In genomic region chr17:17401271-17401781, GRCh38 we compare ENCODE assay signal across 9 cellular contexts.
DNase-seq lines count a peak whose midpoint lies in the region; TF ChIP-seq lines count a peak whose summit lies in the region.
"Had no signal": no experiment of that assay in that cellular context is flagged by ENCODE, and none has a peak within 500 bp of the region (broad histone marks: within the 10 kb centered on the region; RNA-seq: fewer than 3 reads in every experiment).

No MANE protein-coding gene starts in this region.

- no peak overlapping the region for H3K4me3 Mint-ChIP-seq in endothelial cell (ENCODE audit: unreplicated experiment)
- H3K4me3 Mint-ChIP-seq: activated T-cell treated with anti-CD3 and anti-CD28 coated beads, Interleukin-2, amount 50 U/mL, for 72 hours had no signal

- H3K27ac Mint-ChIP-seq in endothelial cell (ENCODE audit: unreplicated experiment) = no peak overlapping the region
- H3K27ac Mint-ChIP-seq: activated T-cell treated with anti-CD3 and anti-CD28 coated beads, Interleukin-2, amount 50 U/mL, for 72 hours had no signal

- H3K36me3 Mint-ChIP-seq in endothelial cell (ENCODE audit: low read depth, unreplicated experiment) = no peaks in the 10 kb centered on the region

- DNase-seq in AG10803 (ENCODE audit: low read depth) = peak; percentile 33
- DNase-seq in SHP77 (lab: John Stamatoyannopoulos, UW) = peak; percentile 69 to 85
- DNase-seq in iPS-NIHi11 (ENCODE audit: low spot score) = peak; percentile 79
- DNase-seq in endothelial cell (ENCODE audit: low spot score) = no peak
- no peak for DNase-seq in activated CD4-positive, alpha-beta T cell treated with anti-CD3 and anti-CD28 coated beads for 1 hour
- no peak for DNase-seq in DMS114 treated with DMSO at 0.1 percent for 48 hours (lab: John Stamatoyannopoulos, UW; ENCODE audit: unreplicated experiment)
- DNase-seq in NCI-H1930 (lab: John Stamatoyannopoulos, UW) = no peak
- DNase-seq: activated T-cell treated with anti-CD3 and anti-CD28 coated beads, Interleukin-2, amount 50 U/mL, for 72 hours had no signal

- peaks cover 14% of the 10 kb centered on the region for H3K4me1 Mint-ChIP-seq in endothelial cell (ENCODE audit: unreplicated experiment)

- H3K9me3 Mint-ChIP-seq in endothelial cell (ENCODE audit: unreplicated experiment) = no peaks in the 10 kb centered on the region
- H3K9me3 Mint-ChIP-seq: activated T-cell treated with anti-CD3 and anti-CD28 coated beads, Interleukin-2, amount 50 U/mL, for 72 hours had no signal

- TF ChIP-seq CTCF in AG10803 (conservative IDR thresholded peaks at IDR 0.05; ENCODE audit: low read length) = no peak
- TF ChIP-seq CTCF in GM12873 (IDR thresholded peaks at IDR 0.05; ENCODE audit: insufficient read depth, low read depth, low read length, missing control alignments) = peak; percentile 51
- TF ChIP-seq CTCF in endothelial cell (IDR thresholded peaks at IDR 0.05; ENCODE audit: unreplicated experiment) = no peak

- peaks cover 11% of the 10 kb centered on the region for H3K27me3 Mint-ChIP-seq in endothelial cell (ENCODE audit: unreplicated experiment)

- no peak overlapping the region for H3K4me3 ChIP-seq in AG10803 (ENCODE audit: low read length)

Comparison
In these comparisons a context has a peak if more than half of its experiments do, and no peak if none do; other contexts are left out.
1. DNase-seq: peak in AG10803 (single experiment), SHP77 (2 of 2) and iPS-NIHi11 (single experiment); none in endothelial cell (single experiment), activated CD4-positive, alpha-beta T cell treated with anti-CD3 and anti-CD28 coated beads for 1 hour (single experiment), DMS114 treated with DMSO at 0.1 percent for 48 hours (single experiment) and NCI-H1930 (0 of 2).